Comparison of ENCODE assay signal across 1 cellular context in genomic region chr10:72223743-72224101, GRCh38.
TF ChIP-seq lines count a peak whose summit lies in the region.

No MANE protein-coding gene starts in this region.

TF ChIP-seq in GM12878, 131 proteins besides CTCF, POLR2A, EP300 and RAD21:
- TF ChIP-seq SIN3A (IDR thresholded peaks at IDR 0.05; ENCODE audit: low read depth, low read length) (no peak), MTA2 (IDR thresholded peaks at IDR 0.05; ENCODE audit: low read depth) (no peak), PRDM15 (CRISPR knock-in tag; IDR thresholded peaks at IDR 0.05) (no peak), SKIL (IDR thresholded peaks at IDR 0.05; ENCODE audit: low read depth, poor library complexity, severe bottlenecking) (no peak), SMAD5 (IDR thresholded peaks at IDR 0.05; ENCODE audit: low read depth) (no peak), IKZF2 (IDR thresholded peaks at IDR 0.05) (0 out of 4 replicates have a peak, but pooled peaks of 1 of the 2 experiments have one; percentile 6), NKRF (conservative IDR thresholded peaks at IDR 0.05) (no peak), FOS (IDR thresholded peaks at IDR 0.05; ENCODE audit: borderline replicate concordance, extremely low read depth, insufficient read length) (no peak), IRF4 (IDR thresholded peaks at IDR 0.05; ENCODE audit: low read depth, low read length) (no peak), ZNF217 (IDR thresholded peaks at IDR 0.05) (no peak), TCF3 (IDR thresholded peaks at IDR 0.05; ENCODE audit: borderline replicate concordance, insufficient read depth, low read depth, low read length) (no peak), POU2F2 (IDR thresholded peaks at IDR 0.05; ENCODE audit: borderline replicate concordance, low read depth, low read length) (no peak), SREBF1 (IDR thresholded peaks at IDR 0.05; ENCODE audit: low read length) (no peak), CREB1 (IDR thresholded peaks at IDR 0.05; ENCODE audit: low read depth) (0 out of 2 replicates have a peak, but pooled peaks have one; percentile 38), MTA3 (IDR thresholded peaks at IDR 0.05; ENCODE audit: borderline replicate concordance, low read length) (no peak), STAT1 (conservative IDR thresholded peaks at IDR 0.05) (no peak), HDAC2 (IDR thresholded peaks at IDR 0.05) (no peak), E4F1 (IDR thresholded peaks at IDR 0.05; ENCODE audit: borderline replicate concordance, partially characterized antibody) (no peak), SPI1 (IDR thresholded peaks at IDR 0.05; ENCODE audit: borderline replicate concordance, insufficient read depth, low read depth, low read length) (peak; percentile 43; the same call in 1 of the 2 replicates), YY1 (IDR thresholded peaks at IDR 0.05; ENCODE audit: low read depth, low read length) (0 out of 2 replicates have a peak, but pooled peaks have one; percentile 33), NBN (IDR thresholded peaks at IDR 0.05) (no peak), EED (IDR thresholded peaks at IDR 0.05; ENCODE audit: low read depth) (0 out of 2 replicates have a peak, but pooled peaks have one; percentile 45), HDGF (IDR thresholded peaks at IDR 0.05) (no peak), RBBP5 (conservative IDR thresholded peaks at IDR 0.05) (no peak), POLR2AphosphoS2 (IDR thresholded peaks at IDR 0.05; ENCODE audit: low read depth, low read length) (no peak), WRNIP1 (IDR thresholded peaks at IDR 0.05; ENCODE audit: borderline replicate concordance, low read depth, low read length) (no peak), E2F8 (IDR thresholded peaks at IDR 0.05; ENCODE audit: low read depth, partially characterized antibody) (no peak), USF1 (IDR thresholded peaks at IDR 0.05; ENCODE audit: borderline replicate concordance, extremely low read length, insufficient read depth, low read depth, low read length) (no peak), CUX1 (IDR thresholded peaks at IDR 0.05; ENCODE audit: insufficient replicate concordance, low read depth, low read length) (no peak), ETV6 (conservative IDR thresholded peaks at IDR 0.05 in 1 of 2, IDR thresholded peaks at IDR 0.05 in 1 of 2; ENCODE audit: borderline replicate concordance in 1 of 2, low read depth in 1 of 2) (peak in 1 of 2 experiments; percentile 51; a peak in 1 of 4 replicates), ZNF622 (IDR thresholded peaks at IDR 0.05) (no peak), ZNF274 (IDR thresholded peaks at IDR 0.05; ENCODE audit: insufficient read depth, insufficient read length) (no peak), CHD1 (IDR thresholded peaks at IDR 0.05; ENCODE audit: low read depth, low read length) (no peak), ZBTB11 (CRISPR knock-in tag; IDR thresholded peaks at IDR 0.05) (no peak), ZNF24 (IDR thresholded peaks at IDR 0.05) (no peak)
